Comparison of ENCODE assay signal across 8 cellular contexts in genomic region chr17:49993423-49994037, GRCh38. TPM values are rescaled to one million over a fixed set of nuclear protein-coding genes. Genes with fewer than 3 reads are reported as not detected.
DNase-seq lines count a peak whose midpoint lies in the region; ATAC-seq and TF ChIP-seq lines count a peak whose summit lies in the region.

No MANE protein-coding gene starts in this region.

- POLR2A ChIA-PET in BJ (lab: Charles Lee): no interaction called here

- ATAC-seq in left lung (peak; percentile 22), GM18511 (IDR thresholded peaks at IDR 0.05; ENCODE audit: unreplicated experiment) (no peak), HG02970 (IDR thresholded peaks at IDR 0.05; ENCODE audit: low FRiP score, unreplicated experiment) (no peak)

- H3K9me3 ChIP-seq in breast epithelium: no peaks in the 10 kb centered on the region
- H3K9me3 ChIP-seq in left lung: no peaks in the 10 kb centered on the region
- peaks cover 0 to 5% (median 0%) of the 10 kb centered on the region in 5 donors for H3K9me3 ChIP-seq in subcutaneous abdominal adipose tissue (ENCODE audit: control insufficient read depth in 5 of 5, low read length in 5 of 5)

- DNase-seq in BJ (ENCODE audit: low read depth) (no peak), M059J (ENCODE audit: low read depth) (peak; percentile 54), breast epithelium (ENCODE audit: low spot score in 2 of 2) (no peak), left lung (no peak), NCI-H1105 (lab: John Stamatoyannopoulos, UW) (no peak)

- H3K4me3 ChIP-seq in BJ (ENCODE audit: low read depth, low read length): peak overlapping the region; percentile 20; the same call in 1 of the 2 replicates
- H3K4me3 ChIP-seq in breast epithelium: peak overlapping the region; percentile 36 to 75 (median 59)
- peak overlapping the region; percentile 21 to 34 for H3K4me3 ChIP-seq in left lung
- H3K4me3 ChIP-seq in subcutaneous abdominal adipose tissue (ENCODE audit: low read depth in 1 of 5, low read length in 5 of 5): peak overlapping the region; percentile 25 to 62 (median 48)

- H3K9ac ChIP-seq in subcutaneous abdominal adipose tissue (ENCODE audit: low read length in 5 of 5): peak overlapping the region in 1 of 5 donors; percentile 6

- H3K4me1 ChIP-seq in breast epithelium: peaks cover 0 to 9% of the 10 kb centered on the region in 2 donors
- H3K4me1 ChIP-seq in left lung: peaks cover 10 to 40% of the 10 kb centered on the region in 2 donors
- H3K4me1 ChIP-seq in subcutaneous abdominal adipose tissue (ENCODE audit: control insufficient read depth in 5 of 5, insufficient read depth in 5 of 5, low read length in 5 of 5): peaks cover 0 to 40% (median 32%) of the 10 kb centered on the region in 5 donors

- TF ChIP-seq POLR2A in breast epithelium (IDR thresholded peaks at IDR 0.05): no peak

- no peak for TF ChIP-seq CTCF in BJ (IDR thresholded peaks at IDR 0.05; ENCODE audit: insufficient read depth, low read depth, low read length)
- no peak for TF ChIP-seq CTCF in breast epithelium (IDR thresholded peaks at IDR 0.05)
- no peak for TF ChIP-seq CTCF in left lung (IDR thresholded peaks at IDR 0.05)

- H3K36me3 ChIP-seq in BJ (ENCODE audit: control insufficient read depth, insufficient read depth, low read length) (no peaks in the 10 kb centered on the region), breast epithelium (no peaks in the 10 kb centered on the region), left lung (no peaks in the 10 kb centered on the region), subcutaneous abdominal adipose tissue (ENCODE audit: control insufficient read depth in 5 of 5, insufficient read depth in 5 of 5, low read length in 5 of 5) (no peaks in the 10 kb centered on the region)

- peak overlapping the region; percentile 13 to 43 for H3K27ac ChIP-seq in breast epithelium
- H3K27ac ChIP-seq in left lung: no peak overlapping the region
- H3K27ac ChIP-seq in subcutaneous abdominal adipose tissue (ENCODE audit: low read depth, low read length): no peak overlapping the region

- intact Hi-C loops in breast epithelium (cut with DNase I; ENCODE audit: low total_unique reads): loop anchor here (10.0 kb wide), 1 partner anchor 439 kb away; no protein-coding TSS in a partner anchor
- intact Hi-C loops in left lung (cut with DNase I): loop anchor here in 1 of 2 donors (5.0 kb wide), 1 partner anchor 111 kb away; no protein-coding TSS in a partner anchor

- CTCF ChIA-PET in BJ (lab: Yijun Ruan, JAX): interaction anchor here (1.8 to 11.7 kb wide), 4 partner anchors 21 to 127 kb away, joined by 3 to 464 read pairs (median 94); no protein-coding TSS in a partner anchor

- H3K27me3 ChIP-seq in BJ (ENCODE audit: control insufficient read depth, insufficient read depth, low read length) (peaks cover 36% of the 10 kb centered on the region), breast epithelium (peaks cover 0 to 6% of the 10 kb centered on the region in 2 donors), left lung (peaks cover 50 to 93% of the 10 kb centered on the region in 2 donors), subcutaneous abdominal adipose tissue (ENCODE audit: control insufficient read depth in 5 of 5, insufficient read depth in 4 of 5, low read length in 5 of 5) (peaks cover 14 to 87% (median 69%) of the 10 kb centered on the region in 5 donors)

RNA-seq across cellular contexts. Expression of gene DLX3, which starts 1.5 kb away (rescaled TPM):
- polyA plus RNA-seq in BJ (2011; rRNA removed): 0.06 TPM in 1 of 2 replicates, not detected in the other
- polyA minus RNA-seq in BJ (2011; rRNA and poly(A)+ RNA removed): not detected in 2 replicates
- total RNA-seq in M059J (2014; rRNA removed; shearing (Covaris generic)): 0.15 and 0.96 TPM in 2 replicates
- total RNA-seq in breast epithelium (under 1 TPM in 2 of 3 donors, not detected in 1; 0.44 to 0.98 TPM), left lung (under 1 TPM; 0.52 to 0.67 TPM)

RNA-seq across cellular contexts. Expression of gene DLX4, which starts 24.5 kb away (rescaled TPM):
- 0.18 and 0.29 TPM in 2 replicates for polyA plus RNA-seq in BJ (2011; rRNA removed)
- polyA minus RNA-seq in BJ (2011; rRNA and poly(A)+ RNA removed): not detected in 2 replicates
- 5.5 and 7.4 TPM in 2 replicates for total RNA-seq in M059J (2014; rRNA removed; shearing (Covaris generic))
- total RNA-seq in breast epithelium: under 1 TPM in 1 of 3 donors, not detected in 2; 0.44 TPM
- 1 to 10 TPM in 1 of 2 donors, under 1 TPM in 1; 0.76 to 1.3 TPM for total RNA-seq in left lung

Comparison
In these comparisons a context has a peak if more than half of its experiments do, and no peak if none do; other contexts are left out.
1. H3K27ac ChIP-seq: peak in breast epithelium (2 of 2); none in left lung (0 of 2) and subcutaneous abdominal adipose tissue (single experiment).
2. Peak in every context shown above with its lines, with median percentiles within 50 percentile points of each other: H3K4me3 ChIP-seq.